ENCODE assay signal across 3 cellular contexts in genomic region chrX:149585631-149586030, GRCh38. TPM values are rescaled to one million over a fixed set of nuclear protein-coding genes. Genes with fewer than 3 reads are reported as not detected.
"Had no signal": no experiment of that assay in that cellular context is flagged by ENCODE, and none has a peak within 500 bp of the region (broad histone marks: within the 10 kb centered on the region; RNA-seq: fewer than 3 reads in every experiment).

No MANE protein-coding gene starts in this region.

RNA-seq across cellular contexts. Expression of gene MAGEA9B, which starts 1.6 kb away (rescaled TPM):
- total RNA-seq: LHCN-M2, MCF 10A had no signal

RNA-seq across cellular contexts. Expression of gene HSFX2, which starts 9.5 kb away (rescaled TPM):
- total RNA-seq: LHCN-M2 had no signal

RNA-seq across cellular contexts. Expression of gene HSFX3, which starts 35.9 kb away (rescaled TPM):
- total RNA-seq: LHCN-M2, M059J, MCF 10A had no signal
